1 cellular context compared by ENCODE assay signal in the genomic region with DNA sequence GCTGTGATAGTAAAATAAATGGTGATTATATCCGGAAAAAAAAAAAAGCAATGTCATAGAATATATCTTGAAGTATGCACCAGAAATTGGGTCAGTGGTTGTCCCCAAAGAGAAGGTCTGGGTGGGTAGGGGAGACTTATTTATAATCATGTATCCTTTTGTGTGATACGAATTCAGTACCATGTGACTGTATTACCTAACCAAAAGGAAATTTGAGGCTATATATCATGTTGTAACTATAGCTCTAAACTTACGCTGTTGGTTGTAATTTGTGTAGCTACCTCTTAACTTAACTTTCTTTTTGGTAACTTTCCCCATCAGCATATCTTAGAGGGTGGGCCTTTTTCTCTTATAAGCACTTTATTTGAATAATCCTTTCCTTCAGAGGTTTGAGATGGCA.
TF ChIP-seq lines count a peak whose summit lies in the region.

No MANE protein-coding gene starts in this region.

TF ChIP-seq in GM23338, 12 proteins besides CTCF, POLR2A, EP300 and RAD21:
- TF ChIP-seq, protein P1, sequence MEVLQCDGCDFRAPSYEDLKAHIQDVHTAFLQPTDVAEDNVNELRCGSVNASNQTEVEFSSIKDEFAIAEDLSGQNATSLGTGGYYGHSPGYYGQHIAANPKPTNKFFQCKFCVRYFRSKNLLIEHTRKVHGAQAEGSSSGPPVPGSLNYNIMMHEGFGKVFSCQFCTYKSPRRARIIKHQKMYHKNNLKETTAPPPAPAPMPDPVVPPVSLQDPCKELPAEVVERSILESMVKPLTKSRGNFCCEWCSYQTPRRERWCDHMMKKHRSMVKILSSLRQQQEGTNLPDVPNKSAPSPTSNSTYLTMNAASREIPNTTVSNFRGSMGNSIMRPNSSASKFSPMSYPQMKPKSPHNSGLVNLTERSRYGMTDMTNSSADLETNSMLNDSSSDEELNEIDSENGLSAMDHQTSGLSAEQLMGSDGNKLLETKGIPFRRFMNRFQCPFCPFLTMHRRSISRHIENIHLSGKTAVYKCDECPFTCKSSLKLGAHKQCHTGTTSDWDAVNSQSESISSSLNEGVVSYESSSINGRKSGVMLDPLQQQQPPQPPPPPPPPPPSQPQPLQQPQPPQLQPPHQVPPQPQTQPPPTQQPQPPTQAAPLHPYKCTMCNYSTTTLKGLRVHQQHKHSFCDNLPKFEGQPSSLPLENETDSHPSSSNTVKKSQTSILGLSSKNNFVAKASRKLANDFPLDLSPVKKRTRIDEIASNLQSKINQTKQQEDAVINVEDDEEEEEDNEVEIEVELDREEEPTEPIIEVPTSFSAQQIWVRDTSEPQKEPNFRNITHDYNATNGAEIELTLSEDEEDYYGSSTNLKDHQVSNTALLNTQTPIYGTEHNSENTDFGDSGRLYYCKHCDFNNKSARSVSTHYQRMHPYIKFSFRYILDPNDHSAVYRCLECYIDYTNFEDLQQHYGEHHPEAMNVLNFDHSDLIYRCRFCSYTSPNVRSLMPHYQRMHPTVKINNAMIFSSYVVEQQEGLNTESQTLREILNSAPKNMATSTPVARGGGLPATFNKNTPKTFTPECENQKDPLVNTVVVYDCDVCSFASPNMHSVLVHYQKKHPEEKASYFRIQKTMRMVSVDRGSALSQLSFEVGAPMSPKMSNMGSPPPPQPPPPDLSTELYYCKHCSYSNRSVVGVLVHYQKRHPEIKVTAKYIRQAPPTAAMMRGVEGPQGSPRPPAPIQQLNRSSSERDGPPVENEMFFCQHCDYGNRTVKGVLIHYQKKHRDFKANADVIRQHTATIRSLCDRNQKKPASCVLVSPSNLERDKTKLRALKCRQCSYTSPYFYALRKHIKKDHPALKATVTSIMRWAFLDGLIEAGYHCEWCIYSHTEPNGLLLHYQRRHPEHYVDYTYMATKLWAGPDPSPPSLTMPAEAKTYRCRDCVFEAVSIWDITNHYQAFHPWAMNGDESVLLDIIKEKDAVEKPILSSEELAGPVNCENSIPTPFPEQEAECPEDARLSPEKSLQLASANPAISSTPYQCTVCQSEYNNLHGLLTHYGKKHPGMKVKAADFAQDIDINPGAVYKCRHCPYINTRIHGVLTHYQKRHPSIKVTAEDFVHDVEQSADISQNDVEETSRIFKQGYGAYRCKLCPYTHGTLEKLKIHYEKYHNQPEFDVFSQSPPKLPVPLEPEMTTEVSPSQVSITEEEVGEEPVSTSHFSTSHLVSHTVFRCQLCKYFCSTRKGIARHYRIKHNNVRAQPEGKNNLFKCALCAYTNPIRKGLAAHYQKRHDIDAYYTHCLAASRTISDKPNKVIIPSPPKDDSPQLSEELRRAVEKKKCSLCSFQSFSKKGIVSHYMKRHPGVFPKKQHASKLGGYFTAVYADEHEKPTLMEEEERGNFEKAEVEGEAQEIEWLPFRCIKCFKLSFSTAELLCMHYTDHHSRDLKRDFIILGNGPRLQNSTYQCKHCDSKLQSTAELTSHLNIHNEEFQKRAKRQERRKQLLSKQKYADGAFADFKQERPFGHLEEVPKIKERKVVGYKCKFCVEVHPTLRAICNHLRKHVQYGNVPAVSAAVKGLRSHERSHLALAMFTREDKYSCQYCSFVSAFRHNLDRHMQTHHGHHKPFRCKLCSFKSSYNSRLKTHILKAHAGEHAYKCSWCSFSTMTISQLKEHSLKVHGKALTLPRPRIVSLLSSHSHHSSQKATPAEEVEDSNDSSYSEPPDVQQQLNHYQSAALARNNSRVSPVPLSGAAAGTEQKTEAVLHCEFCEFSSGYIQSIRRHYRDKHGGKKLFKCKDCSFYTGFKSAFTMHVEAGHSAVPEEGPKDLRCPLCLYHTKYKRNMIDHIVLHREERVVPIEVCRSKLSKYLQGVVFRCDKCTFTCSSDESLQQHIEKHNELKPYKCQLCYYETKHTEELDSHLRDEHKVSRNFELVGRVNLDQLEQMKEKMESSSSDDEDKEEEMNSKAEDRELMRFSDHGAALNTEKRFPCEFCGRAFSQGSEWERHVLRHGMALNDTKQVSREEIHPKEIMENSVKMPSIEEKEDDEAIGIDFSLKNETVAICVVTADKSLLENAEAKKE (CRISPR knock-in tag; IDR thresholded peaks at IDR 0.05): no peak
- no peak for TF ChIP-seq CREB1 (CRISPR knock-in tag; IDR thresholded peaks at IDR 0.05; ENCODE audit: low read depth)
- TF ChIP-seq NANOG (IDR thresholded peaks at IDR 0.05; ENCODE audit: borderline replicate concordance): no peak
- no peak for TF ChIP-seq STAT1 (IDR thresholded peaks at IDR 0.05; ENCODE audit: unreplicated experiment)
- TF ChIP-seq ZNF114 (CRISPR knock-in tag; IDR thresholded peaks at IDR 0.05): no peak
- no peak for TF ChIP-seq JUNB (IDR thresholded peaks at IDR 0.05; ENCODE audit: unreplicated experiment)
- TF ChIP-seq, protein P2, sequence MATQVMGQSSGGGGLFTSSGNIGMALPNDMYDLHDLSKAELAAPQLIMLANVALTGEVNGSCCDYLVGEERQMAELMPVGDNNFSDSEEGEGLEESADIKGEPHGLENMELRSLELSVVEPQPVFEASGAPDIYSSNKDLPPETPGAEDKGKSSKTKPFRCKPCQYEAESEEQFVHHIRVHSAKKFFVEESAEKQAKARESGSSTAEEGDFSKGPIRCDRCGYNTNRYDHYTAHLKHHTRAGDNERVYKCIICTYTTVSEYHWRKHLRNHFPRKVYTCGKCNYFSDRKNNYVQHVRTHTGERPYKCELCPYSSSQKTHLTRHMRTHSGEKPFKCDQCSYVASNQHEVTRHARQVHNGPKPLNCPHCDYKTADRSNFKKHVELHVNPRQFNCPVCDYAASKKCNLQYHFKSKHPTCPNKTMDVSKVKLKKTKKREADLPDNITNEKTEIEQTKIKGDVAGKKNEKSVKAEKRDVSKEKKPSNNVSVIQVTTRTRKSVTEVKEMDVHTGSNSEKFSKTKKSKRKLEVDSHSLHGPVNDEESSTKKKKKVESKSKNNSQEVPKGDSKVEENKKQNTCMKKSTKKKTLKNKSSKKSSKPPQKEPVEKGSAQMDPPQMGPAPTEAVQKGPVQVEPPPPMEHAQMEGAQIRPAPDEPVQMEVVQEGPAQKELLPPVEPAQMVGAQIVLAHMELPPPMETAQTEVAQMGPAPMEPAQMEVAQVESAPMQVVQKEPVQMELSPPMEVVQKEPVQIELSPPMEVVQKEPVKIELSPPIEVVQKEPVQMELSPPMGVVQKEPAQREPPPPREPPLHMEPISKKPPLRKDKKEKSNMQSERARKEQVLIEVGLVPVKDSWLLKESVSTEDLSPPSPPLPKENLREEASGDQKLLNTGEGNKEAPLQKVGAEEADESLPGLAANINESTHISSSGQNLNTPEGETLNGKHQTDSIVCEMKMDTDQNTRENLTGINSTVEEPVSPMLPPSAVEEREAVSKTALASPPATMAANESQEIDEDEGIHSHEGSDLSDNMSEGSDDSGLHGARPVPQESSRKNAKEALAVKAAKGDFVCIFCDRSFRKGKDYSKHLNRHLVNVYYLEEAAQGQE (IDR thresholded peaks at IDR 0.05; ENCODE audit: unreplicated experiment): no peak
- TF ChIP-seq POLR2AphosphoS5 (IDR thresholded peaks at IDR 0.05; ENCODE audit: low read depth): no peak
- no peak for TF ChIP-seq EZH2phosphoT487 (IDR thresholded peaks at IDR 0.05; ENCODE audit: unreplicated experiment)
- no peak for TF ChIP-seq EZH2 (IDR thresholded peaks at IDR 0.05; ENCODE audit: low read depth, unreplicated experiment)
- no peak for TF ChIP-seq ZNF331 (CRISPR knock-in tag; IDR thresholded peaks at IDR 0.05; ENCODE audit: low read depth)
- TF ChIP-seq, protein P3, sequence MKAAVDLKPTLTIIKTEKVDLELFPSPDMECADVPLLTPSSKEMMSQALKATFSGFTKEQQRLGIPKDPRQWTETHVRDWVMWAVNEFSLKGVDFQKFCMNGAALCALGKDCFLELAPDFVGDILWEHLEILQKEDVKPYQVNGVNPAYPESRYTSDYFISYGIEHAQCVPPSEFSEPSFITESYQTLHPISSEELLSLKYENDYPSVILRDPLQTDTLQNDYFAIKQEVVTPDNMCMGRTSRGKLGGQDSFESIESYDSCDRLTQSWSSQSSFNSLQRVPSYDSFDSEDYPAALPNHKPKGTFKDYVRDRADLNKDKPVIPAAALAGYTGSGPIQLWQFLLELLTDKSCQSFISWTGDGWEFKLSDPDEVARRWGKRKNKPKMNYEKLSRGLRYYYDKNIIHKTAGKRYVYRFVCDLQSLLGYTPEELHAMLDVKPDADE (IDR thresholded peaks at IDR 0.05): no peak
